8 cellular contexts compared by ENCODE assay signal in the genomic region with DNA sequence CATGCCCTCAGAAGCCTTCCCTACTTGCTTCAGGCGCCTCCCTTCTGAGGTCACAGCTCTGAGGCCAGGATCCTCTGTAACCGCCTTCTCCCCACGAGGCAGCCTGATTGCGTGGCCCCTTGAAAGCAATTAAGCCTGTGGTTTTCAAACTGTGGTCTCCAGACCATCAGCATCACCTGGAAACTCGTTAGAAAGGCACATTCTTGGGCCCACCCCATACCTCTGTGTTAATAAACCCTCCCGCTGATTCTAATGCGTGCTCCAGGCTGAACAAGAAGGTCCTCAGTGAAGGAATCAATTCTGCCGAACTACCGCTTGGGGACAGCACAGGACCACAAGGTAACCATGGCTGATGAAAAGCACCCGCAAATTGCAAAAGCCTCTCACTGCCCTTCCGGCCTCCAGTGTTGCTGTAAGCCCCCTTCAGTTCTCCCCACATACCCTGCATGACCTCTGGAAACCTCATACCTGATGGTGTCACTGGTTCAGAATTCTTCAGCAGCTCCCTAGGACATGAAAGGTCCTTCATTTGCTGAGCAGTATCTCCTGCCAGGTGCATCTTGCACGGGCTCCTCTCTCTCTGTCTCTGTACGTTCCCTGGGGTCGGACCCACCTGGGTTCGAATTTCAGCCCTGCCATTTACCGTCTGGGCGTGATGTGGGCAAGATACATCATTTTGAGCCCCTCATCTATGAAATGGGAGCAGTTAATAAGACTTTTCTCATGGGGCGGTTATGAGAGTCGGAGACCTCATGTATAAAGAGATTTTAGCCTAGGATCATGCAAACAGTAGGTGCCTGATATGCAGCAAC. TPM values are rescaled to one million over a fixed set of nuclear protein-coding genes. Genes with fewer than 3 reads are reported as not detected.
DNase-seq lines count a peak whose midpoint lies in the region; ATAC-seq and TF ChIP-seq lines count a peak whose summit lies in the region.

No MANE protein-coding gene starts in this region.

- peak overlapping the region; percentile 84 for H3K27ac Mint-ChIP-seq in activated T-cell treated with anti-CD3 and anti-CD28 coated beads, Interleukin-2, amount 50 U/mL, for 72 hours
- no peak overlapping the region for H3K27ac Mint-ChIP-seq in neural progenitor cell

- H3K9me3 Mint-ChIP-seq in activated T-cell treated with anti-CD3 and anti-CD28 coated beads, Interleukin-2, amount 50 U/mL, for 72 hours: no peaks in the 10 kb centered on the region
- H3K9me3 Mint-ChIP-seq in neural progenitor cell: no peaks in the 10 kb centered on the region

- POLR2A ChIA-PET in AG04449 (lab: Yijun Ruan, JAX): no interaction called here

- H3K4me1 ChIP-seq in neural progenitor cell (no peaks in the 10 kb centered on the region), suprapubic skin (peaks cover 7% of the 10 kb centered on the region)

- no peaks in the 10 kb centered on the region for H3K36me3 Mint-ChIP-seq in activated T-cell treated with anti-CD3 and anti-CD28 coated beads, Interleukin-2, amount 50 U/mL, for 72 hours (ENCODE audit: insufficient read depth in 2 of 2)
- no peaks in the 10 kb centered on the region for H3K36me3 Mint-ChIP-seq in neural progenitor cell

- peaks cover 26% of the 10 kb centered on the region for H3K4me1 Mint-ChIP-seq in activated T-cell treated with anti-CD3 and anti-CD28 coated beads, Interleukin-2, amount 50 U/mL, for 72 hours (ENCODE audit: low read depth)
- H3K4me1 Mint-ChIP-seq in neural progenitor cell: peaks cover 15% of the 10 kb centered on the region

- peak overlapping the region; percentile 41 to 61 for H3K4me3 Mint-ChIP-seq in activated T-cell treated with anti-CD3 and anti-CD28 coated beads, Interleukin-2, amount 50 U/mL, for 72 hours
- no peak overlapping the region for H3K4me3 Mint-ChIP-seq in neural progenitor cell

- H3F3A ChIP-seq in neural progenitor cell (ENCODE audit: low read depth): no peaks in the 10 kb centered on the region

- peak; percentile 96 for TF ChIP-seq CTCF in AG04449 (IDR thresholded peaks at IDR 0.05; ENCODE audit: insufficient read depth, low read length, missing control alignments)
- TF ChIP-seq CTCF in fibroblast of the aortic adventitia (IDR thresholded peaks at IDR 0.05; ENCODE audit: insufficient read depth, low read length): peak; percentile 99
- TF ChIP-seq CTCF in neural progenitor cell (IDR thresholded peaks at IDR 0.05): peak; percentile 95
- peak; percentile 83 to 85 for TF ChIP-seq CTCF in suprapubic skin (IDR thresholded peaks at IDR 0.05)

- H3K4me2 ChIP-seq in neural progenitor cell: no peak overlapping the region

- no peaks in the 10 kb centered on the region for H3K9me3 ChIP-seq in neural progenitor cell (ENCODE audit: low read depth)
- no peaks in the 10 kb centered on the region for H3K9me3 ChIP-seq in suprapubic skin

- DNase-seq in AG04449 (ENCODE audit: low read depth, low spot score): no peak
- peak; percentile 73 for DNase-seq in LHCN-M2 (ENCODE audit: low read depth)
- peak; percentile 92 for DNase-seq in RKO (ENCODE audit: low spot score)
- DNase-seq in activated T-cell treated with anti-CD3 and anti-CD28 coated beads, Interleukin-2, amount 50 U/mL, for 72 hours: peak; percentile 79 to 80
- peak; percentile 94 for DNase-seq in fibroblast of the aortic adventitia (ENCODE audit: low read depth)
- peak; percentile 88 for DNase-seq in neural progenitor cell (ENCODE audit: low spot score)
- no peak for DNase-seq in suprapubic skin (ENCODE audit: low spot score in 2 of 2)

- H3K4me3 ChIP-seq in AG04449 (ENCODE audit: low read depth, low read length) (no peak overlapping the region), fibroblast of the aortic adventitia (ENCODE audit: low read depth, low read length) (no peak overlapping the region), neural progenitor cell (no peak overlapping the region), suprapubic skin (no peak overlapping the region)

- CTCF ChIA-PET in AG04449 (lab: Yijun Ruan, JAX): interaction anchor here (0.6 to 5.9 kb wide), 25 partner anchors 9 to 614 kb away, joined by 3 to 39 read pairs (median 4); no protein-coding TSS in a partner anchor

- H3K36me3 ChIP-seq in neural progenitor cell (no peaks in the 10 kb centered on the region), suprapubic skin (no peaks in the 10 kb centered on the region)

- TF ChIP-seq POLR2A in suprapubic skin (IDR thresholded peaks at IDR 0.05): no peak

- H2AFZ ChIP-seq in neural progenitor cell (replicated peaks): peak overlapping the region; percentile 88

- peaks cover 18% of the 10 kb centered on the region for H3K27me3 Mint-ChIP-seq in activated T-cell treated with anti-CD3 and anti-CD28 coated beads, Interleukin-2, amount 50 U/mL, for 72 hours (ENCODE audit: low read depth)
- peaks cover 11% of the 10 kb centered on the region for H3K27me3 Mint-ChIP-seq in neural progenitor cell (ENCODE audit: insufficient read depth, low read depth)

- ATAC-seq in GM18868 (IDR thresholded peaks at IDR 0.05; ENCODE audit: unreplicated experiment): peak; percentile 50
- ATAC-seq in activated T-cell treated with anti-CD3 and anti-CD28 coated beads, Interleukin-2, amount 50 U/mL, for 72 hours (replicated peaks in 1 of 2): peak; percentile 90 to 92

- no peak overlapping the region for H3K27ac ChIP-seq in neural progenitor cell
- no peak overlapping the region for H3K27ac ChIP-seq in suprapubic skin

- no peak for TF ChIP-seq EP300 in suprapubic skin (IDR thresholded peaks at IDR 0.05)

- H3K27me3 ChIP-seq in neural progenitor cell: peaks cover 4% of the 10 kb centered on the region
- H3K27me3 ChIP-seq in suprapubic skin: peaks cover 15% of the 10 kb centered on the region

- no peaks in the 10 kb centered on the region for H4K20me1 ChIP-seq in neural progenitor cell (ENCODE audit: low read depth)

- no peaks in the 10 kb centered on the region for H3K79me2 ChIP-seq in neural progenitor cell (ENCODE audit: low read depth)

- WGBS in suprapubic skin: 42% methylated on average over 12 of the region's 19 CpGs

- no peak overlapping the region for H3K9ac ChIP-seq in neural progenitor cell

RNA-seq across cellular contexts. Expression of gene SMOX, which starts 39.9 kb away (rescaled TPM):
- 15.6 and 16.7 TPM in 2 replicates for total RNA-seq in LHCN-M2 (2014; rRNA removed)
- 5.8 TPM for polyA plus RNA-seq in LHCN-M2 (2012)
- 10 to 100 TPM; 13.3 to 19.8 TPM for total RNA-seq in activated T-cell treated with anti-CD3 and anti-CD28 coated beads, Interleukin-2, amount 50 U/mL, for 72 hours
- total RNA-seq in fibroblast of the aortic adventitia (ENCODE audit: low replicate concordance): 7.4 and 7.8 TPM in 2 replicates
- total RNA-seq in neural progenitor cell (ENCODE audit: low replicate concordance): 6.8 and 11.6 TPM in 2 replicates
- total RNA-seq in suprapubic skin: 10 to 100 TPM; 11.2 to 20.9 (median 20.1) TPM

Comparison
In these comparisons a context has a peak if more than half of its experiments do, and no peak if none do; other contexts are left out.
1. DNase-seq: peak in LHCN-M2 (single experiment), RKO (single experiment), activated T-cell treated with anti-CD3 and anti-CD28 coated beads, Interleukin-2, amount 50 U/mL, for 72 hours (2 of 2), fibroblast of the aortic adventitia (single experiment) and neural progenitor cell (single experiment); none in AG04449 (single experiment) and suprapubic skin (0 of 2).
2. Peak in every context shown above with its lines, with median percentiles within 50 percentile points of each other: CTCF ChIP-seq.